17 cellular contexts compared by ENCODE assay signal in the genomic region with DNA sequence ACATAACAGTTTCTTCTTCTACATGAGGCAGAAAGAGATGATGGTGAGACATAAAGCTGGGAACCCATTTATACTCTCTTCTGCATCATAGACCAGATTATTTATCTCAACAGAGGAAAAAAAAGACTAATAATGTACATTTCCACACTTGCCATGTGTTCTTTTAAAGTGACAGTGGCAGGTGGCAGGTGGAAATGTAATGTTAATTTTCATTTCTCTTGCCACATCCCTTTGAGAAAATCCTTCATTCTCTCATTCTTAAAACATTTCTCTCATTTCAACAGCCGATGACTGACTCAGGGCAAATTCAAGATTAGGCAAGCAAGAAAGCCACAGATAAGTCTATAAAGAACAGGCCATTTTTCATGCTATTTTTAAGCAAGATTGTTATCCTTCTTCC.
"Had no signal": no experiment of that assay in that cellular context is flagged by ENCODE, and none has a peak within 500 bp of the region (broad histone marks: within the 10 kb centered on the region; RNA-seq: fewer than 3 reads in every experiment).

No MANE protein-coding gene starts in this region.

- H3K27me3 Mint-ChIP-seq: type B pancreatic cell had no signal

- H3K4me1 Mint-ChIP-seq: natural killer cell; neural crest cell; stimulated activated effector memory CD8-positive, alpha-beta T cell treated with anti-CD3 and anti-CD28 coated beads, Interleukin-12 subunit alpha, Interleukin-12 subunit beta, amount 100 ng/mL, for 72 hours had no signal

- H3K36me3 Mint-ChIP-seq: natural killer cell; stimulated activated effector memory CD8-positive, alpha-beta T cell treated with anti-CD3 and anti-CD28 coated beads, Interleukin-12 subunit alpha, Interleukin-12 subunit beta, amount 100 ng/mL, for 72 hours; type B pancreatic cell had no signal

- H3K27ac Mint-ChIP-seq: natural killer cell; stimulated activated effector memory CD8-positive, alpha-beta T cell treated with anti-CD3 and anti-CD28 coated beads, Interleukin-12 subunit alpha, Interleukin-12 subunit beta, amount 100 ng/mL, for 72 hours; type B pancreatic cell had no signal

- H3K9me3 Mint-ChIP-seq: neural crest cell, type B pancreatic cell had no signal

- H3K4me3 Mint-ChIP-seq: natural killer cell; neural crest cell; stimulated activated effector memory CD8-positive, alpha-beta T cell treated with anti-CD3 and anti-CD28 coated beads, Interleukin-12 subunit alpha, Interleukin-12 subunit beta, amount 100 ng/mL, for 72 hours; type B pancreatic cell had no signal

- DNase-seq: cortex of kidney; dorsolateral prefrontal cortex; effector CD8-positive, alpha-beta T cell; foreskin melanocyte; heart left ventricle; hippocampal formation; left colon; mucosa of descending colon; natural killer cell; posterior cingulate gyrus; stimulated activated CD4-positive, alpha-beta T cell treated with anti-CD3 and anti-CD28 coated beads, Interleukin-2, amount 100 ng/mL, for 48 hours; stimulated activated CD8-positive, alpha-beta memory T cell treated with anti-CD3 and anti-CD28 coated beads, Interleukin-4, amount 100 ng/mL, for 48 hours; stimulated activated naive CD8-positive, alpha-beta T cell treated with anti-CD3 and anti-CD28 coated beads, Interleukin-15, Interleukin-2, amounts not matched to agents 100 U/mL and 50 U/mL, for 24 hours; thyroid gland had no signal

- ATAC-seq: heart left ventricle; left colon; mucosa of descending colon; natural killer cell; stimulated activated effector memory CD8-positive, alpha-beta T cell treated with anti-CD3 and anti-CD28 coated beads, Interleukin-12 subunit alpha, Interleukin-12 subunit beta, amount 100 ng/mL, for 72 hours; stimulated activated naive CD8-positive, alpha-beta T cell treated with anti-CD3 and anti-CD28 coated beads, Interleukin-15, Interleukin-2, amounts not matched to agents 100 U/mL and 50 U/mL, for 24 hours had no signal
